ENCODE assay signal across 24 cellular contexts in the genomic region with DNA sequence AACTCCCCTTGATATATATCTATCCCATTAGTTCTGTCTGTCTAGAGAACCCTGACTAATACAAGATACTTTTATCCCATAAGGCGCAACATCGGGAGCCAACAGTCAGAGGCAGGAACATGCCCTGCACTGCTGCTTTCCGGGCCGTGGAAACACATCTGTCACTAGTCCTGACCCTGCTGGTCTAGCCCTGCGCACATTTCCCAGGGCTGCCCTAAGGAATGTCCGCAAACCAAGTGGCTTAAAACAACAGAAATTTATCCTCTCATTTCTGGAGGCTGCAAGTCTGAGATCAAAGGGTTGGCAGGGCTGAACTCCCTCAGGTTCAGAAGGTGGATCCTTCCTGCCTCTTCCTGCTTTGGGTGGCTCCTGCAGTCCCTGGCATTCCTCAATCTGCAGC.
"Had no signal": no experiment of that assay in that cellular context is flagged by ENCODE, and none has a peak within 500 bp of the region (broad histone marks: within the 10 kb centered on the region; RNA-seq: fewer than 3 reads in every experiment).

No MANE protein-coding gene starts in this region.

- ATAC-seq: effector memory CD8-positive, alpha-beta T cell; esophagus mucosa; foreskin keratinocyte; gastrocnemius medialis; gastroesophageal sphincter; heart left ventricle; heart right ventricle had no signal

- DNase-seq: colonic mucosa; cortex of kidney; dermis blood vessel endothelial cell; dorsolateral prefrontal cortex; effector CD4-positive, alpha-beta T cell; effector CD8-positive, alpha-beta T cell; effector memory CD4-positive, alpha-beta T cell; effector memory CD8-positive, alpha-beta T cell; endodermal cell; erythroblast; esophagus squamous epithelium; foreskin fibroblast; foreskin keratinocyte; foreskin melanocyte; gastrocnemius medialis; glutamatergic neuron; head of caudate nucleus; heart left ventricle; heart right ventricle had no signal

- H3K36me3 ChIP-seq: colonic mucosa, esophagus squamous epithelium, gastrocnemius medialis, gastroesophageal sphincter, heart left ventricle, heart right ventricle had no signal

- H3K4me1 ChIP-seq: colonic mucosa, esophagus squamous epithelium, foreskin keratinocyte, gastrocnemius medialis, gastroesophageal sphincter, heart left ventricle, heart right ventricle had no signal

- H3K27me3 Mint-ChIP-seq: dendritic cell treated with granulocyte-macrophage colony-stimulating factor and Interleukin-4, amounts not matched to agents 40 ng/mL and 50 ng/mL, for 4 days had no signal

- H3K9me3 ChIP-seq: colonic mucosa, esophagus squamous epithelium, gastrocnemius medialis, gastroesophageal sphincter, heart left ventricle, heart right ventricle had no signal

- H3K4me3 ChIP-seq: colonic mucosa, coronary artery, dorsolateral prefrontal cortex, esophagus squamous epithelium, gastrocnemius medialis, gastroesophageal sphincter, heart left ventricle, heart right ventricle had no signal

- H3K27ac Mint-ChIP-seq: dendritic cell treated with granulocyte-macrophage colony-stimulating factor and Interleukin-4, amounts not matched to agents 40 ng/mL and 50 ng/mL, for 4 days; effector memory CD8-positive, alpha-beta T cell; endodermal cell had no signal

- H3K4me3 Mint-ChIP-seq: dendritic cell treated with granulocyte-macrophage colony-stimulating factor and Interleukin-4, amounts not matched to agents 40 ng/mL and 50 ng/mL, for 4 days; effector memory CD8-positive, alpha-beta T cell; endodermal cell had no signal

- H3K4me1 Mint-ChIP-seq: endodermal cell had no signal

- H3K9me3 Mint-ChIP-seq: dendritic cell treated with granulocyte-macrophage colony-stimulating factor and Interleukin-4, amounts not matched to agents 40 ng/mL and 50 ng/mL, for 4 days; effector memory CD8-positive, alpha-beta T cell; endodermal cell had no signal

- H3K27me3 ChIP-seq: colonic mucosa, esophagus squamous epithelium, foreskin keratinocyte, gastrocnemius medialis had no signal

- H3K27ac ChIP-seq: colonic mucosa, coronary artery, dorsolateral prefrontal cortex, epithelial cell of prostate, esophagus squamous epithelium, foreskin keratinocyte, gastrocnemius medialis, gastroesophageal sphincter, heart left ventricle, heart right ventricle had no signal
